9 cellular contexts compared by ENCODE assay signal in the genomic region with DNA sequence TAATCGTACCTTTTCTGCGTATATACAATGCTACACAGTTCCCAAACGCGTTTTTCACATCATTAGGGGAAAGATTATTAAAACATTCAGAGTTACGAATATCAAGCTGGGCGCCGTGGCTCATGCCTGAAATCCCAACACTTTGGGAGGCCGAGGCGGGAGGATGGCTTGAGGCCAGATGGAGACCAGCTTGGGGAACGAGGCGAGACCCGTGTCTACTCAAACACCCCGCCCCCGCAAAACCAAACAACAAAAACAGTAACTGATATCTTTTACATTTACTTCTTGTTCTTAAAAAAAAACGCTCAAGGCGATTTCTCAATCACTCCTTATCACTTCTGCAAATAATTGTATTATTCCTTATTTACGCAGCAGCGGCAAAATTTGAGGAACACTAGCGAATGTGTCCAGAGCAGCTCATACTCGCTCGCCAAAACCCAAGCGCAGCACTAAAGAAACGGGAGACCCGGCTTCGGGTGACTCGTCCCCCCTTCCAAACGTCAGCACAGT. TPM values are rescaled to one million over a fixed set of nuclear protein-coding genes. Genes with fewer than 3 reads are reported as not detected.
A peak's percentile ranks its signal among the peaks of the same experiment; 100 is the strongest.
DNase-seq lines count a peak whose midpoint lies in the region; ATAC-seq and TF ChIP-seq lines count a peak whose summit lies in the region.
"Had no signal": no experiment of that assay in that cellular context is flagged by ENCODE, and none has a peak within 500 bp of the region (broad histone marks: within the 10 kb centered on the region; RNA-seq: fewer than 3 reads in every experiment).

No MANE protein-coding gene starts in this region.

- CTCF ChIA-PET in HCT116 (lab: Charles Lee), result interaction anchor here (1.0 to 1.3 kb wide), 4 partner anchors 9 to 102 kb away, joined by 3 to 8 read pairs (median 4); a partner anchor contains a TSS

- RAD21 ChIA-PET in HCT116 (lab: Charles Lee; ENCODE audit: low non-redundant PET in 1 of 2, low total read pairs in 2 of 2, uncharacterized antibody in 2 of 2, unreplicated experiment in 2 of 2), result no interaction called here

- peak overlapping the region; percentile 92 for H3K4me2 ChIP-seq in HCT116 (ENCODE audit: low read length)

- ATAC-seq in HCT116, result no peak
- no peak for ATAC-seq in stimulated activated naive B cell treated with anti-CD40 and anti-IgM and Interleukin-4, amounts not matched to agents 10 μg/mL and 1 μg/mL and 100 μg/mL, for 72 hours (replicated peaks)
- no peak for ATAC-seq in activated CD4-positive, CD25-positive, alpha-beta regulatory T cell treated with anti-CD3 and anti-CD28 coated beads, Interleukin-2, amount 50 U/mL, for 24 hours
- ATAC-seq in GM18502 (IDR thresholded peaks at IDR 0.05; ENCODE audit: poor library complexity, unreplicated experiment), result no peak

- no TSS peak for BruUV-seq in HCT116 (replicated peaks; lab: Mats Ljungman, UMichigan)

- peak overlapping the region; percentile 97 for H3K4me3 Mint-ChIP-seq in activated naive CD8-positive, alpha-beta T cell
- peak overlapping the region; percentile 91 to 95 for H3K4me3 Mint-ChIP-seq in stimulated activated naive B cell treated with anti-CD40 and anti-IgM and Interleukin-4, amounts not matched to agents 10 μg/mL and 1 μg/mL and 100 μg/mL, for 72 hours

- peak overlapping the region; percentile 97 for H3K4me3 ChIP-seq in HCT116 (replicated peaks in 1 of 2; ENCODE audit: low read depth in 1 of 2, low read length in 2 of 2)
- peak overlapping the region; percentile 62 for H3K4me3 ChIP-seq in iPS-11a (ENCODE audit: low read depth, low read length)

- H3K36me3 Mint-ChIP-seq in activated naive CD8-positive, alpha-beta T cell, result peaks cover 7% of the 10 kb centered on the region
- H3K36me3 Mint-ChIP-seq in stimulated activated naive B cell treated with anti-CD40 and anti-IgM and Interleukin-4, amounts not matched to agents 10 μg/mL and 1 μg/mL and 100 μg/mL, for 72 hours, result peaks cover 24 to 41% of the 10 kb centered on the region in 2 donors

- no peaks in the 10 kb centered on the region for H3K27me3 ChIP-seq in HCT116 (ENCODE audit: insufficient read depth, low read length)

- peaks cover 9% of the 10 kb centered on the region; the same call in 1 of the 2 replicates for H4K20me1 ChIP-seq in HCT116 (ENCODE audit: insufficient read depth)

- H3K9me3 ChIP-seq in HCT116 (ENCODE audit: control insufficient read depth in 1 of 2, insufficient read depth in 1 of 2, low read depth in 1 of 2, low read length in 2 of 2), result no peaks in the 10 kb centered on the region

- H3K4me1 Mint-ChIP-seq in activated naive CD8-positive, alpha-beta T cell (ENCODE audit: low read depth), result peaks cover 52% of the 10 kb centered on the region
- H3K4me1 Mint-ChIP-seq in stimulated activated naive B cell treated with anti-CD40 and anti-IgM and Interleukin-4, amounts not matched to agents 10 μg/mL and 1 μg/mL and 100 μg/mL, for 72 hours, result peaks cover 25 to 38% of the 10 kb centered on the region in 2 donors

- no peaks in the 10 kb centered on the region for H3K27me3 Mint-ChIP-seq in activated naive CD8-positive, alpha-beta T cell
- H3K27me3 Mint-ChIP-seq in stimulated activated naive B cell treated with anti-CD40 and anti-IgM and Interleukin-4, amounts not matched to agents 10 μg/mL and 1 μg/mL and 100 μg/mL, for 72 hours, result no peaks in the 10 kb centered on the region

- H3K9me2 ChIP-seq in HCT116 (ENCODE audit: insufficient read depth), result no peaks in the 10 kb centered on the region

- DNase-seq in HCT116 (ENCODE audit: low read depth, low spot score) (no peak), NCI-H82 (lab: John Stamatoyannopoulos, UW) (no peak)
- no peak for DNase-seq in stimulated activated naive B cell treated with anti-CD40 and anti-IgM and Interleukin-4, amounts not matched to agents 10 μg/mL and 1 μg/mL and 100 μg/mL, for 72 hours
- no peak for DNase-seq in activated CD4-positive, alpha-beta T cell treated with anti-CD3 and anti-CD28 coated beads, Interleukin-2, amount 50 U/mL, for 1 hour
- DNase-seq: NCI-H1092 treated with DMSO at 0.1 percent for 48 hours had no signal

- H3K9me3 Mint-ChIP-seq in activated naive CD8-positive, alpha-beta T cell (ENCODE audit: low read depth), result no peaks in the 10 kb centered on the region
- no peaks in the 10 kb centered on the region for H3K9me3 Mint-ChIP-seq in stimulated activated naive B cell treated with anti-CD40 and anti-IgM and Interleukin-4, amounts not matched to agents 10 μg/mL and 1 μg/mL and 100 μg/mL, for 72 hours

- peaks cover 8 to 15% of the 10 kb centered on the region in 2 experiments; a peak in 3 of 4 replicates for H3K36me3 ChIP-seq in HCT116 (ENCODE audit: control insufficient read depth in 1 of 2, insufficient read depth in 2 of 2, low read length in 2 of 2)

- H3K79me2 ChIP-seq in HCT116 (ENCODE audit: insufficient read depth, low read length), result peaks cover 65% of the 10 kb centered on the region

- no peak for TF ChIP-seq POLR2A in HCT116 (IDR thresholded peaks at IDR 0.05; ENCODE audit: borderline replicate concordance, extremely low read depth, insufficient read depth, insufficient read length)

- peaks cover 7 to 23% of the 10 kb centered on the region in 2 experiments; a peak in 3 of 4 replicates for H3K4me1 ChIP-seq in HCT116 (ENCODE audit: control insufficient read depth in 1 of 2, insufficient read depth in 2 of 2, low read length in 2 of 2)

- H3K27ac Mint-ChIP-seq in activated naive CD8-positive, alpha-beta T cell, result peak overlapping the region; percentile 95
- H3K27ac Mint-ChIP-seq in stimulated activated naive B cell treated with anti-CD40 and anti-IgM and Interleukin-4, amounts not matched to agents 10 μg/mL and 1 μg/mL and 100 μg/mL, for 72 hours, result peak overlapping the region; percentile 94

- H3K27ac ChIP-seq in HCT116 (ENCODE audit: low read depth, low read length), result peak overlapping the region; percentile 48

- TF ChIP-seq CTCF in HCT116 (IDR thresholded peaks at IDR 0.05 in 2 of 3, conservative IDR thresholded peaks at IDR 0.05 in 1 of 3; ENCODE audit: borderline replicate concordance in 1 of 3, insufficient read depth in 1 of 3, low read depth in 2 of 3, low read length in 2 of 3), result no peak

- H2AFZ ChIP-seq in HCT116 (ENCODE audit: low read depth, low read length, poor library complexity, severe bottlenecking), result no peak overlapping the region

- POLR2A ChIA-PET in HCT116 (lab: Charles Lee), result interaction anchor here (0.6 to 4.7 kb wide), 3 partner anchors 8 to 113 kb away, joined by 3 to 45 read pairs (median 3); a partner anchor contains a TSS

- intact Hi-C loops in HCT116 (cut with micrococcal nuclease), result no loop called here

- TF ChIP-seq RAD21 in HCT116 (IDR thresholded peaks at IDR 0.05; ENCODE audit: low read depth), result no peak

- peak overlapping the region; percentile 98 for H3K9ac ChIP-seq in HCT116 (ENCODE audit: low read length)

TF ChIP-seq in HCT116, 20 proteins besides CTCF, POLR2A, EP300 and RAD21:
- TF ChIP-seq CBX3 (IDR thresholded peaks at IDR 0.05; ENCODE audit: low read depth), result peak; percentile 7
- TF ChIP-seq EGR1 (IDR thresholded peaks at IDR 0.05; ENCODE audit: low read depth), result peak; percentile 38; the same call in 1 of the 2 replicates
- TF ChIP-seq FOSL1 (IDR thresholded peaks at IDR 0.05; ENCODE audit: low read depth), result no peak

RNA-seq across cellular contexts. Expression of a gene that starts 1.2 kb away (rescaled TPM):
- 20.4 TPM for total RNA-seq in HCT116 (2021; ENCODE audit: unreplicated experiment)
- 7.2 and 7.5 TPM in 2 replicates for polyA plus RNA-seq in HCT116 (2012)

RNA-seq across cellular contexts. Expression of a gene that starts 10.8 kb away (rescaled TPM):
- total RNA-seq in HCT116 (2021; ENCODE audit: unreplicated experiment), result 1,397 TPM
- polyA plus RNA-seq in HCT116 (2012), result 839 and 1,049 TPM in 2 replicates

RNA-seq across cellular contexts. Expression of a gene that starts 48.6 kb away (rescaled TPM):
- total RNA-seq in HCT116 (2021; ENCODE audit: unreplicated experiment), result 15.7 TPM
- 1.9 and 3.7 TPM in 2 replicates for polyA plus RNA-seq in HCT116 (2012)
